Comparison of ENCODE assay signal across 17 cellular contexts in the genomic region with DNA sequence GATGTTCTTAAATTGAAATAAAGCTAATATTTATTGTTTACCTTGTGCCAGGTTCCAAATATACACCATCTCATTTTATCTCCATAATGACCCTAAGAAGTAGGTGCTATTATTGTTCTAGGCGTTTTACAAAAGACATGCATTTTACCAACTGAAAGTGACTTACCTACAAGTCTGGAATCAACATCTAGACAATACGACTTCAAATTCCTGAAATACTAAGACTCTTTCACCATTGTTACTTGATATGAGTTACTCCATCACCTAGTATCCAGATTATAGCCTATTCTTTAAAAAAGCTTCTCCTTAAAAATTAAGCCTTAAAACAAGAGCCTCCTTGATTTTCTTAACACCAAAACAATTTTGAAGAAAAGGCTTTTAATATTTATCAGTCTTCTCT. TPM values are rescaled to one million over a fixed set of nuclear protein-coding genes. Genes with fewer than 3 reads are reported as not detected.
DNase-seq lines count a peak whose midpoint lies in the region; ATAC-seq and TF ChIP-seq lines count a peak whose summit lies in the region.
"Had no signal": no experiment of that assay in that cellular context is flagged by ENCODE, and none has a peak within 500 bp of the region (broad histone marks: within the 10 kb centered on the region; RNA-seq: fewer than 3 reads in every experiment).

No MANE protein-coding gene starts in this region.

- H3K4me3 Mint-ChIP-seq in WTC11 = no peak overlapping the region
- H3K4me3 Mint-ChIP-seq: CD4-positive, CD25-positive, alpha-beta regulatory T cell had no signal

- peaks cover 44% of the 10 kb centered on the region for H3K4me1 Mint-ChIP-seq in WTC11

- H3K4ac ChIP-seq in mesendoderm (ENCODE audit: low read depth, low read length) = no peak overlapping the region
- H3K4ac ChIP-seq in mesenchymal stem cell (ENCODE audit: low read depth in 1 of 2, low read length in 2 of 2) = no peak overlapping the region

- H3K9ac ChIP-seq in HUES48 (ENCODE audit: low read depth, low read length) (no peak overlapping the region), mesendoderm (ENCODE audit: low read length) (no peak overlapping the region), mesenchymal stem cell (ENCODE audit: low read length) (no peak overlapping the region)
- H3K9ac ChIP-seq: GM23248, KMS-11 had no signal

- H2BK15ac ChIP-seq in mesendoderm (replicated peaks; ENCODE audit: low read depth) (no peak overlapping the region), mesenchymal stem cell (ENCODE audit: low read depth, poor library complexity, severe bottlenecking) (no peak overlapping the region)

- H2AFZ ChIP-seq in mesenchymal stem cell (ENCODE audit: low read depth, low read length) = no peak overlapping the region
- H2AFZ ChIP-seq: GM23248 had no signal

- H2BK12ac ChIP-seq in mesenchymal stem cell (ENCODE audit: low read length in 2 of 2) = no peak overlapping the region

- H3K36me3 Mint-ChIP-seq in WTC11 = peaks cover 15% of the 10 kb centered on the region

- no peaks in the 10 kb centered on the region for H3K27me3 Mint-ChIP-seq in WTC11 (ENCODE audit: low read depth)
- H3K27me3 Mint-ChIP-seq: CD4-positive, CD25-positive, alpha-beta regulatory T cell had no signal

- H3K23ac ChIP-seq in mesendoderm (ENCODE audit: low read length) (no peak overlapping the region), mesenchymal stem cell (ENCODE audit: low read length in 2 of 2) (no peak overlapping the region)

- H3K18ac ChIP-seq in mesendoderm (ENCODE audit: low read length) (no peak overlapping the region), mesenchymal stem cell (ENCODE audit: low read depth in 1 of 2, low read length in 2 of 2) (no peak overlapping the region)

- POLR2A ChIA-PET in WTC11 (lab: Charles Lee) = no interaction called here

- H3K4me2 ChIP-seq in mesendoderm (ENCODE audit: low read length) (no peak overlapping the region), mesenchymal stem cell (ENCODE audit: low read length, poor library complexity, severe bottlenecking) (no peak overlapping the region)
- H3K4me2 ChIP-seq: KMS-11 had no signal

- ATAC-seq in WTC11 (peak; percentile 71), foreskin keratinocyte (no peak), HG03108 (IDR thresholded peaks at IDR 0.05; ENCODE audit: unreplicated experiment) (no peak), mucosa of descending colon (no peak)

- no peaks in the 10 kb centered on the region for H3K79me2 ChIP-seq in mesendoderm (ENCODE audit: control insufficient read depth, insufficient read depth, low read length)

- H3K36me3 ChIP-seq in HUES48 (ENCODE audit: control insufficient read depth, insufficient read depth, low read length) = no peaks in the 10 kb centered on the region
- no peaks in the 10 kb centered on the region for H3K36me3 ChIP-seq in mesendoderm (ENCODE audit: control insufficient read depth, insufficient read depth, low read length)
- H3K36me3 ChIP-seq in mesenchymal stem cell (ENCODE audit: control insufficient read depth in 1 of 2, insufficient read depth in 2 of 2, low read depth in 1 of 2, low read length in 2 of 2) = peaks cover 0 to 22% of the 10 kb centered on the region in 2 experiments
- no peaks in the 10 kb centered on the region for H3K36me3 ChIP-seq in mucosa of descending colon (ENCODE audit: low read depth)
- H3K36me3 ChIP-seq: BE2C, HAP-1 had no signal

- no peak overlapping the region for H3K14ac ChIP-seq in mesenchymal stem cell (ENCODE audit: low read length in 2 of 2)

- H3K79me1 ChIP-seq in mesendoderm (ENCODE audit: low read length) = no peaks in the 10 kb centered on the region
- peaks cover 3% of the 10 kb centered on the region for H3K79me1 ChIP-seq in mesenchymal stem cell (replicated peaks; ENCODE audit: low read length, poor library complexity, severe bottlenecking)

- no peak overlapping the region for H4K5ac ChIP-seq in mesendoderm (ENCODE audit: low read length)

- H3K4me3 ChIP-seq in HUES48 (ENCODE audit: low read depth, low read length) (no peak overlapping the region), mesendoderm (ENCODE audit: low read length) (no peak overlapping the region), mesenchymal stem cell (ENCODE audit: insufficient read depth in 1 of 2, low read depth in 1 of 2, low read length in 2 of 2) (no peak overlapping the region), mucosa of descending colon (no peak overlapping the region)
- H3K4me3 ChIP-seq: GM23248, HAP-1 had no signal

- no peak overlapping the region for H3K56ac ChIP-seq in mesendoderm (ENCODE audit: low read length)

- H3K4me1 ChIP-seq in HUES48 (ENCODE audit: control insufficient read depth, insufficient read depth, low read length) (peaks cover 50% of the 10 kb centered on the region), foreskin keratinocyte (peaks cover 8% of the 10 kb centered on the region), mesendoderm (ENCODE audit: control insufficient read depth, low read depth, low read length) (peaks cover 2% of the 10 kb centered on the region), mesenchymal stem cell (ENCODE audit: control insufficient read depth, insufficient read depth, low read depth, low read length) (no peaks in the 10 kb centered on the region), mucosa of descending colon (ENCODE audit: low read depth) (no peaks in the 10 kb centered on the region)
- H3K4me1 ChIP-seq: BE2C, Caco-2 had no signal

- H2BK5ac ChIP-seq in mesendoderm (ENCODE audit: low read length) (no peak overlapping the region), mesenchymal stem cell (ENCODE audit: low read depth, low read length, poor library complexity, severe bottlenecking) (no peak overlapping the region)

- DNase-seq in WTC11 (ENCODE audit: low spot score) = no peak
- no peak for DNase-seq in foreskin keratinocyte
- DNase-seq in mesendoderm = peak; percentile 62
- DNase-seq in mesenchymal stem cell = no peak
- no peak for DNase-seq in NCI-H345 (lab: John Stamatoyannopoulos, UW)
- no peak for DNase-seq in mucosa of descending colon
- DNase-seq: ACHN; BE2C; C1 segment of cervical spinal cord; Caco-2; CD4-positive, CD25-positive, alpha-beta regulatory T cell; GM23248 had no signal

- H2AK5ac ChIP-seq in mesendoderm (ENCODE audit: low read length) = no peak overlapping the region
- H2AK5ac ChIP-seq in mesenchymal stem cell (ENCODE audit: low read length, severe bottlenecking) = no peak overlapping the region

- H3K27me3 ChIP-seq in HUES48 (ENCODE audit: control insufficient read depth, insufficient read depth, low read length) (no peaks in the 10 kb centered on the region), foreskin keratinocyte (no peaks in the 10 kb centered on the region), mesendoderm (ENCODE audit: insufficient read depth, low read length, poor library complexity) (no peaks in the 10 kb centered on the region), mesenchymal stem cell (ENCODE audit: control insufficient read depth in 1 of 2, insufficient read depth in 1 of 2, low read length in 2 of 2) (no peaks in the 10 kb centered on the region)
- H3K27me3 ChIP-seq: BE2C had no signal

- H3K9me3 ChIP-seq in HUES48 (ENCODE audit: control insufficient read depth, insufficient read depth, low read length) (no peaks in the 10 kb centered on the region), mesenchymal stem cell (ENCODE audit: control insufficient read depth, low read length) (no peaks in the 10 kb centered on the region), mucosa of descending colon (no peaks in the 10 kb centered on the region)
- H3K9me3 ChIP-seq: BE2C, Caco-2, HAP-1 had no signal

- H3K27ac ChIP-seq in HUES48 (ENCODE audit: low read depth, low read length) (peak overlapping the region; percentile 4), foreskin keratinocyte (peak overlapping the region; percentile 62), mesendoderm (ENCODE audit: low read depth, low read length) (no peak overlapping the region), mesenchymal stem cell (ENCODE audit: low read length, poor library complexity, severe bottlenecking) (no peak overlapping the region)
- H3K27ac ChIP-seq: GM23248, KMS-11 had no signal

- H4K91ac ChIP-seq in mesenchymal stem cell (ENCODE audit: low read length) = no peak overlapping the region

- TF ChIP-seq CTCF in WTC11 (IDR thresholded peaks at IDR 0.05) (no peak), foreskin keratinocyte (conservative IDR thresholded peaks at IDR 0.05) (no peak), mucosa of descending colon (IDR thresholded peaks at IDR 0.05) (no peak)

- H3K9me3 Mint-ChIP-seq in WTC11 = peaks cover 16% of the 10 kb centered on the region

- no peak overlapping the region for H4K8ac ChIP-seq in mesendoderm (ENCODE audit: low read depth, low read length)
- H4K8ac ChIP-seq in mesenchymal stem cell (ENCODE audit: low read length) = no peak overlapping the region

- no CpG with 5 or more reads among the region's 2 CpGs for WGBS in mesendoderm (ENCODE audit: extremely low coverage, insufficient coverage, low lambda C conversion rate)
- WGBS in mesenchymal stem cell = 95% methylated on average over 2 of the region's 2 CpGs

- H2BK120ac ChIP-seq in mesendoderm (ENCODE audit: low read depth, low read length) = no peak overlapping the region
- no peak overlapping the region for H2BK120ac ChIP-seq in mesenchymal stem cell (ENCODE audit: low read depth, low read length)

- peak overlapping the region; percentile 12; the same call in 1 of the 2 replicates for H3K27ac Mint-ChIP-seq in WTC11
- H3K27ac Mint-ChIP-seq: CD4-positive, CD25-positive, alpha-beta regulatory T cell had no signal

- CTCF ChIA-PET in WTC11 (lab: Charles Lee) = interaction anchor here (1.0 to 1.7 kb wide), 2 partner anchors 77 to 93 kb away, joined by 3 to 4 read pairs; no protein-coding TSS in a partner anchor

- intact Hi-C loops in mucosa of descending colon (cut with DNase I, micrococcal nuclease) = no loop called here

RNA-seq across cellular contexts. Expression of a gene that starts 13.3 kb away (rescaled TPM):
- total RNA-seq in WTC11 (2021) (0.94 to 1.2 TPM (median 1.1 TPM) in 3 replicates), foreskin keratinocyte (5.4 and 7.9 TPM in 2 replicates), mucosa of descending colon (1 to 10 TPM in 2 of 3 donors, under 1 TPM in 1; 0.93 to 6.1 (median 1.9) TPM)
- polyA plus RNA-seq in foreskin keratinocyte = 2.7 and 3.6 TPM in 2 replicates
- 0.46 TPM for polyA plus RNA-seq in mesendoderm (2013, experiment 1 of 2)
- polyA plus RNA-seq in mesendoderm (2013, experiment 2 of 2) = 0.43 TPM
- 1.8 TPM for polyA plus RNA-seq in mesenchymal stem cell (2013, experiment 1 of 2)
- 2.0 TPM for polyA plus RNA-seq in mesenchymal stem cell (2013, experiment 2 of 2)
- total RNA-seq: Caco-2, HT-29 had no signal

RNA-seq across cellular contexts. Expression of a gene that starts 59.6 kb away (rescaled TPM):
- not detected in 3 replicates for total RNA-seq in WTC11 (2021)
- total RNA-seq in foreskin keratinocyte = not detected in 2 replicates
- not detected in 2 replicates for polyA plus RNA-seq in foreskin keratinocyte
- polyA plus RNA-seq in mesendoderm (2013, experiment 1 of 2) = not detected
- polyA plus RNA-seq in mesendoderm (2013, experiment 2 of 2) = not detected
- polyA plus RNA-seq in mesenchymal stem cell (2013, experiment 1 of 2) = not detected
- polyA plus RNA-seq in mesenchymal stem cell (2013, experiment 2 of 2) = not detected
- not detected for total RNA-seq in mucosa of descending colon
- total RNA-seq: Caco-2; CD4-positive, CD25-positive, alpha-beta regulatory T cell; GM23248; HT-29 had no signal
- polyA plus RNA-seq: CD4-positive, CD25-positive, alpha-beta regulatory T cell; GM23248 had no signal

Comparison
In these comparisons a context has a peak if more than half of its experiments do, and no peak if none do; other contexts are left out.
1. H3K27ac ChIP-seq: peak in HUES48 (single experiment) and foreskin keratinocyte (single experiment); none in mesendoderm (single experiment) and mesenchymal stem cell (single experiment).